2 cellular contexts compared by ENCODE assay signal in the genomic region with DNA sequence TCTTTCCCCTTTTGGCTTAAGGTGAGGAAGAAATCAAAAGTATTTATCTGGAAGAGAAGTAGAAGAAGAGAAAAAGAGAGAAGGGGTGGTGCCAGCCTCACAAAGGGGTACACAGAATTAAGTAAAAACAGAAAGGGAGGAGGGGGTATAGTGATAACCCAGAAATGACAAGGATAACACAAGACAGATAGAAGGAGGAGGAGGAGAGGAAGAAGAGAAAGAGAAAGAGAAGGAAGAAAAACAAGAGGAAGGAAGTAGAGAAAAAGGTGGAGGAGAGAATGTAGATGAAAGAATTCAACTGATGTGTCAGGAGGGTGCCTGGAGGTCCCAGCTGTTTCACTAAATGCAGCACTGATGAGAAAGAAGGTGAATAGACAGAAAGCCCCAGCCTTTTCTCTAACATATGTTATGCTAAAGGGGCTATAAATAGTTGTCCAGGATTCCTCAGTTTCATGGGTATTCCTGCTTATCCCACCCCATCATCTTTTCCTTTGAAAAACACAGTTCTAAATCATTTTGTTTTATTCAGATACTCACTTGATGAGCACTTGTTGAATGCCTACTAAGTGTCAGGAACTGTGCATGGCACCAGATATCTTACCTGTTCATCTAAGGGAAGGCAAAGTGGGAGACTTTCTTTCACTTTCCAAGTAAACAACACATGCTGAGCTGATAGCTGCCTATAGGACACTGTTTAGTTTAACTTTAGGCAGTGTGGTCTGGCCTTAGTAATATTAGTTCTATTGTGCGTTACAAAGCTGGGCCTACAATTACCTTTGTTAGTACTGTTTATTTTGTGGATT.
TF ChIP-seq lines count a peak whose summit lies in the region.

No MANE protein-coding gene starts in this region.

TF ChIP-seq in HEK293, 187 proteins besides CTCF, POLR2A, EP300 and RAD21 (continued from another document):
- TF ChIP-seq ZNF174 (tag by site-specific recombination; IDR thresholded peaks at IDR 0.05) = no peak
- peak; percentile 53; the same call in 1 of the 2 replicates for TF ChIP-seq PRDM1 (tag by site-specific recombination; IDR thresholded peaks at IDR 0.05)
- TF ChIP-seq ZNF169 (tag by site-specific recombination; IDR thresholded peaks at IDR 0.05) = no peak
- TF ChIP-seq SCRT1 (tag by site-specific recombination; IDR thresholded peaks at IDR 0.05; ENCODE audit: borderline replicate concordance) = peak; percentile 44; the same call in 1 of the 2 replicates
- TF ChIP-seq ZNF549 (tag by site-specific recombination; IDR thresholded peaks at IDR 0.05) = no peak
- TF ChIP-seq ZNF366 (tag by site-specific recombination; conservative IDR thresholded peaks at IDR 0.05) = peak; percentile 72
- TF ChIP-seq, protein P1, sequence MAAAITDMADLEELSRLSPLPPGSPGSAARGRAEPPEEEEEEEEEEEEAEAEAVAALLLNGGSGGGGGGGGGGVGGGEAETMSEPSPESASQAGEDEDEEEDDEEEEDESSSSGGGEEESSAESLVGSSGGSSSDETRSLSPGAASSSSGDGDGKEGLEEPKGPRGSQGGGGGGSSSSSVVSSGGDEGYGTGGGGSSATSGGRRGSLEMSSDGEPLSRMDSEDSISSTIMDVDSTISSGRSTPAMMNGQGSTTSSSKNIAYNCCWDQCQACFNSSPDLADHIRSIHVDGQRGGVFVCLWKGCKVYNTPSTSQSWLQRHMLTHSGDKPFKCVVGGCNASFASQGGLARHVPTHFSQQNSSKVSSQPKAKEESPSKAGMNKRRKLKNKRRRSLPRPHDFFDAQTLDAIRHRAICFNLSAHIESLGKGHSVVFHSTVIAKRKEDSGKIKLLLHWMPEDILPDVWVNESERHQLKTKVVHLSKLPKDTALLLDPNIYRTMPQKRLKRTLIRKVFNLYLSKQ (tag by site-specific recombination; IDR thresholded peaks at IDR 0.05; ENCODE audit: borderline replicate concordance) = no peak
- TF ChIP-seq, protein P2, sequence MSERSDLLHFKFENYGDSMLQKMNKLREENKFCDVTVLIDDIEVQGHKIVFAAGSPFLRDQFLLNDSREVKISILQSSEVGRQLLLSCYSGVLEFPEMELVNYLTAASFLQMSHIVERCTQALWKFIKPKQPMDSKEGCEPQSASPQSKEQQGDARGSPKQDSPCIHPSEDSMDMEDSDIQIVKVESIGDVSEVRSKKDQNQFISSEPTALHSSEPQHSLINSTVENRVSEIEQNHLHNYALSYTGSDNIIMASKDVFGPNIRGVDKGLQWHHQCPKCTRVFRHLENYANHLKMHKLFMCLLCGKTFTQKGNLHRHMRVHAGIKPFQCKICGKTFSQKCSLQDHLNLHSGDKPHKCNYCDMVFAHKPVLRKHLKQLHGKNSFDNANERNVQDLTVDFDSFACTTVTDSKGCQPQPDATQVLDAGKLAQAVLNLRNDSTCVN (tag by site-specific recombination; optimal IDR thresholded peaks at IDR 0.05) = no peak

TF ChIP-seq in HepG2, 621 proteins besides CTCF, POLR2A, EP300 and RAD21 (continued from another document):
- TF ChIP-seq, protein P3, sequence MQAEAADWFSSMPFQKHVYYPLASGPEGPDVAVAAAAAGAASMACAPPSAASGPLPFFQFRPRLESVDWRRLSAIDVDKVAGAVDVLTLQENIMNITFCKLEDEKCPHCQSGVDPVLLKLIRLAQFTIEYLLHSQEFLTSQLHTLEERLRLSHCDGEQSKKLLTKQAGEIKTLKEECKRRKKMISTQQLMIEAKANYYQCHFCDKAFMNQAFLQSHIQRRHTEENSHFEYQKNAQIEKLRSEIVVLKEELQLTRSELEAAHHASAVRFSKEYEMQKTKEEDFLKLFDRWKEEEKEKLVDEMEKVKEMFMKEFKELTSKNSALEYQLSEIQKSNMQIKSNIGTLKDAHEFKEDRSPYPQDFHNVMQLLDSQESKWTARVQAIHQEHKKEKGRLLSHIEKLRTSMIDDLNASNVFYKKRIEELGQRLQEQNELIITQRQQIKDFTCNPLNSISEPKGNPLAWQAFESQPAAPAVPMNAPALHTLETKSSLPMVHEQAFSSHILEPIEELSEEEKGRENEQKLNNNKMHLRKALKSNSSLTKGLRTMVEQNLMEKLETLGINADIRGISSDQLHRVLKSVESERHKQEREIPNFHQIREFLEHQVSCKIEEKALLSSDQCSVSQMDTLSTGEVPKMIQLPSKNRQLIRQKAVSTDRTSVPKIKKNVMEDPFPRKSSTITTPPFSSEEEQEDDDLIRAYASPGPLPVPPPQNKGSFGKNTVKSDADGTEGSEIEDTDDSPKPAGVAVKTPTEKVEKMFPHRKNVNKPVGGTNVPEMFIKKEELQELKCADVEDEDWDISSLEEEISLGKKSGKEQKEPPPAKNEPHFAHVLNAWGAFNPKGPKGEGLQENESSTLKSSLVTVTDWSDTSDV (CRISPR knock-in tag; IDR thresholded peaks at IDR 0.05) = no peak
- TF ChIP-seq, protein P4, sequence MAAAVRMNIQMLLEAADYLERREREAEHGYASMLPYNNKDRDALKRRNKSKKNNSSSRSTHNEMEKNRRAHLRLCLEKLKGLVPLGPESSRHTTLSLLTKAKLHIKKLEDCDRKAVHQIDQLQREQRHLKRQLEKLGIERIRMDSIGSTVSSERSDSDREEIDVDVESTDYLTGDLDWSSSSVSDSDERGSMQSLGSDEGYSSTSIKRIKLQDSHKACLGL (CRISPR knock-in tag; IDR thresholded peaks at IDR 0.05) = no peak
- TF ChIP-seq, protein P5, sequence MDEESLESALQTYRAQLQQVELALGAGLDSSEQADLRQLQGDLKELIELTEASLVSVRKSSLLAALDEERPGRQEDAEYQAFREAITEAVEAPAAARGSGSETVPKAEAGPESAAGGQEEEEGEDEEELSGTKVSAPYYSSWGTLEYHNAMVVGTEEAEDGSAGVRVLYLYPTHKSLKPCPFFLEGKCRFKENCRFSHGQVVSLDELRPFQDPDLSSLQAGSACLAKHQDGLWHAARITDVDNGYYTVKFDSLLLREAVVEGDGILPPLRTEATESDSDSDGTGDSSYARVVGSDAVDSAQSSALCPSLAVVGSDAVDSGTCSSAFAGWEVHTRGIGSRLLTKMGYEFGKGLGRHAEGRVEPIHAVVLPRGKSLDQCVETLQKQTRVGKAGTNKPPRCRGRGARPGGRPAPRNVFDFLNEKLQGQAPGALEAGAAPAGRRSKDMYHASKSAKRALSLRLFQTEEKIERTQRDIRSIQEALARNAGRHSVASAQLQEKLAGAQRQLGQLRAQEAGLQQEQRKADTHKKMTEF (CRISPR knock-in tag; IDR thresholded peaks at IDR 0.05) = no peak
